In the genomic region with DNA sequence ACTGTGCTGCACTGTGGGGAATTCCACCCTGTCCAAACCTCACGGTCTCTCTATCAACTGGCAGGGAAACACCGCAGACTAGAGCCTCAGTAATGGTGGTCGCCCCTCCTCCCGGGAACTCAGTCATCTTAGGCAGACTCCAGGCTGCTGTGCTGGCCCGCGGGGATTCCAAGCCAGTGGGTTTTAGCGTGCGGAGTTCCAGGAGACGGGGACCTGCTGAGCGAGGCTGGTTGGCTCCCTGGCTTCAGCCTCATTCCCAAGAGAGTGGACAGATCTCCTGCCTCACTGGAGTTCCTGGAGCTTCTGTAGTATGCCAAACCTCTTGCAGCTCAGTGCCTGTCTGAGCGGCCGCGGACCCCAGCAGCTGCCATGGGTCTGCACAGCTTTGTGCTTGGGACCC, we compare ENCODE assay signal across 27 cellular contexts.
A peak's percentile ranks its signal among the peaks of the same experiment; 100 is the strongest.
DNase-seq lines count a peak whose midpoint lies in the region; ATAC-seq, FAIRE-seq and TF ChIP-seq lines count a peak whose summit lies in the region.
"Had no signal": no experiment of that assay in that cellular context is flagged by ENCODE, and none has a peak within 500 bp of the region (broad histone marks: within the 10 kb centered on the region; RNA-seq: fewer than 3 reads in every experiment).

No MANE protein-coding gene starts in this region.

- no peaks in the 10 kb centered on the region for H3K79me1 ChIP-seq in IMR-90 (ENCODE audit: low read depth in 1 of 2, low read length in 2 of 2)

- H3K4me3 Mint-ChIP-seq in stimulated activated memory B cell treated with anti-CD40 and anti-IgM and Interleukin-4, amounts not matched to agents 10 μg/mL and 1 μg/mL and 100 μg/mL, for 72 hours: no peak overlapping the region
- H3K4me3 Mint-ChIP-seq: CD14-positive monocyte; CD4-positive, alpha-beta T cell; CD8-positive, alpha-beta memory T cell had no signal

- POLR2A ChIA-PET in IMR-90 (lab: Charles Lee; ENCODE audit: unreplicated experiment) (no interaction called here), GM12878 (lab: Charles Lee) (no interaction called here)

- H2BK15ac ChIP-seq in IMR-90 (ENCODE audit: low read depth, low read length): no peak overlapping the region

- no peak for TF ChIP-seq RAD21 in IMR-90 (IDR thresholded peaks at IDR 0.05; ENCODE audit: low read length)
- TF ChIP-seq RAD21 in GM12878 (IDR thresholded peaks at IDR 0.05; ENCODE audit: insufficient read depth, low read depth, low read length): no peak

- H3K4me1 ChIP-seq in heart right ventricle: no peaks in the 10 kb centered on the region
- no peaks in the 10 kb centered on the region for H3K4me1 ChIP-seq in IMR-90 (ENCODE audit: control insufficient read depth, insufficient read depth, low read length)
- H3K4me1 ChIP-seq in GM12878 (ENCODE audit: control insufficient read depth, insufficient read depth, low read length): no peaks in the 10 kb centered on the region
- no peaks in the 10 kb centered on the region for H3K4me1 ChIP-seq in vagina
- H3K4me1 ChIP-seq: A549; BE2C; BLaER1 treated with 17β-estradiol and CSF1 and Interleukin-3, amounts not matched to agents 10 nM and 100 nM had no signal

- no peak overlapping the region for H3K14ac ChIP-seq in IMR-90 (replicated peaks; ENCODE audit: low read depth, low read length)

- H3K27ac Mint-ChIP-seq in stimulated activated memory B cell treated with anti-CD40 and anti-IgM and Interleukin-4, amounts not matched to agents 10 μg/mL and 1 μg/mL and 100 μg/mL, for 72 hours: no peak overlapping the region
- H3K27ac Mint-ChIP-seq: CD14-positive monocyte; CD4-positive, alpha-beta T cell; CD8-positive, alpha-beta memory T cell had no signal

- H3K79me2 ChIP-seq in GM12878 (ENCODE audit: control insufficient read depth, insufficient read depth, low read length): no peaks in the 10 kb centered on the region

- peak overlapping the region; percentile 32 for H2AFZ ChIP-seq in IMR-90 (replicated peaks; ENCODE audit: low read length, poor library complexity)
- no peak overlapping the region for H2AFZ ChIP-seq in GM12878 (ENCODE audit: control insufficient read depth, low read depth, low read length)

- FAIRE-seq in GM12878 (lab: Jason Lieb, UNC): no peak
- FAIRE-seq: A549, D721Med, GM12891, GM18507, H1 had no signal

- dilution Hi-C loops in IMR-90 (cut with HindIII; ENCODE audit: low sequenced_read_pairs, unreplicated experiment): no loop called here

- H2BK120ac ChIP-seq in IMR-90 (ENCODE audit: low read depth, low read length): no peak overlapping the region

- H3K56ac ChIP-seq in IMR-90 (ENCODE audit: extremely low read depth, insufficient read depth, low read length): no peak overlapping the region

- H3K36me3 Mint-ChIP-seq in stimulated activated memory B cell treated with anti-CD40 and anti-IgM and Interleukin-4, amounts not matched to agents 10 μg/mL and 1 μg/mL and 100 μg/mL, for 72 hours: no peaks in the 10 kb centered on the region
- H3K36me3 Mint-ChIP-seq: CD14-positive monocyte; CD8-positive, alpha-beta memory T cell had no signal

- in situ Hi-C loops in IMR-90 (cut with MboI; ENCODE audit: low sequenced_read_pairs): loop anchor here (10.0 kb wide), 1 partner anchor 59 kb away; no protein-coding TSS in a partner anchor
- in situ Hi-C loops in GM12878 (cut with MboI): no loop called here

- ATAC-seq in Right ventricle myocardium inferior (no peak), heart right ventricle (no peak), IMR-90 (ENCODE audit: low read depth) (no peak), GM12878 (0 out of 3 replicates have a peak, but pooled peaks have one; percentile 19), HG03175 (IDR thresholded peaks at IDR 0.05; ENCODE audit: unreplicated experiment) (no peak)
- ATAC-seq in stimulated activated memory B cell treated with anti-CD40 and anti-IgM and Interleukin-4, amounts not matched to agents 10 μg/mL and 1 μg/mL and 100 μg/mL, for 72 hours: peak; percentile 20
- ATAC-seq: A549 had no signal

- H3K9ac ChIP-seq in IMR-90 (ENCODE audit: low read depth, low read length): no peak overlapping the region
- no peak overlapping the region for H3K9ac ChIP-seq in GM12878 (ENCODE audit: control insufficient read depth, insufficient read depth, low read length)
- H3K9ac ChIP-seq: BLaER1 treated with 17β-estradiol and CSF1 and Interleukin-3, amounts not matched to agents 10 nM and 100 nM had no signal

- H4K8ac ChIP-seq in IMR-90 (ENCODE audit: low read depth in 2 of 2, low read length in 2 of 2): no peak overlapping the region

- TF ChIP-seq EP300 in GM12878 (IDR thresholded peaks at IDR 0.05; ENCODE audit: borderline replicate concordance in 1 of 2, control insufficient read depth in 1 of 2, low read depth in 2 of 2, low read length in 2 of 2): no peak

- intact Hi-C loops in Right ventricle myocardium inferior (cut with DNase I) (no loop called here), heart right ventricle (cut with DNase I) (no loop called here), IMR-90 (cut with micrococcal nuclease) (no loop called here), GM12878 (cut with micrococcal nuclease; ENCODE audit: unreplicated experiment) (no loop called here), vagina (cut with DNase I) (no loop called here)

- H3K9me1 ChIP-seq in IMR-90 (ENCODE audit: insufficient read depth, low read length): no peaks in the 10 kb centered on the region

- CTCF ChIA-PET in IMR-90 (lab: Yijun Ruan, JAX): no interaction called here
- CTCF ChIA-PET in GM12878 (lab: Yijun Ruan, JAX): no interaction called here

- H3K4me3 ChIP-seq in heart right ventricle (no peak overlapping the region), IMR-90 (ENCODE audit: insufficient read depth, low read depth, low read length) (no peak overlapping the region), GM12878 (no peak overlapping the region), vagina (no peak overlapping the region)
- H3K4me3 ChIP-seq: A549; BLaER1 treated with 17β-estradiol and CSF1 and Interleukin-3, amounts not matched to agents 10 nM and 100 nM had no signal

- no peaks in the 10 kb centered on the region for H3K36me3 ChIP-seq in heart right ventricle
- no peaks in the 10 kb centered on the region for H3K36me3 ChIP-seq in IMR-90 (ENCODE audit: control insufficient read depth, insufficient read depth, low read length)
- no peaks in the 10 kb centered on the region for H3K36me3 ChIP-seq in GM12878 (ENCODE audit: control insufficient read depth in 2 of 2, insufficient read depth in 2 of 2, low read length in 1 of 2)
- H3K36me3 ChIP-seq in vagina: no peaks in the 10 kb centered on the region
- H3K36me3 ChIP-seq: BE2C; BLaER1 treated with 17β-estradiol and CSF1 and Interleukin-3, amounts not matched to agents 10 nM and 100 nM had no signal

- H2BK5ac ChIP-seq in IMR-90 (ENCODE audit: low read depth, low read length, poor library complexity, severe bottlenecking): no peak overlapping the region

- no peaks in the 10 kb centered on the region for H3K4me1 Mint-ChIP-seq in stimulated activated memory B cell treated with anti-CD40 and anti-IgM and Interleukin-4, amounts not matched to agents 10 μg/mL and 1 μg/mL and 100 μg/mL, for 72 hours
- H3K4me1 Mint-ChIP-seq: CD14-positive monocyte had no signal

- H2BK20ac ChIP-seq in IMR-90 (ENCODE audit: low read depth, low read length): no peak overlapping the region

- no peak overlapping the region for H3K18ac ChIP-seq in IMR-90 (ENCODE audit: low read depth, low read length)

- TF ChIP-seq CTCF in heart right ventricle (IDR thresholded peaks at IDR 0.05) (no peak), IMR-90 (conservative IDR thresholded peaks at IDR 0.05; ENCODE audit: low read depth, low read length) (no peak), GM12878 (IDR thresholded peaks at IDR 0.05 in 2 of 3, conservative IDR thresholded peaks at IDR 0.05 in 1 of 3; ENCODE audit: control insufficient read depth in 2 of 3, extremely low read depth in 1 of 3, insufficient read depth in 1 of 3, low read depth in 3 of 3, low read length in 3 of 3) (no peak), vagina (IDR thresholded peaks at IDR 0.05) (no peak)

- H3K27me3 Mint-ChIP-seq in stimulated activated memory B cell treated with anti-CD40 and anti-IgM and Interleukin-4, amounts not matched to agents 10 μg/mL and 1 μg/mL and 100 μg/mL, for 72 hours: no peaks in the 10 kb centered on the region
- H3K27me3 Mint-ChIP-seq: CD4-positive, alpha-beta T cell had no signal

- no peak overlapping the region for H2AK9ac ChIP-seq in IMR-90 (replicated peaks; ENCODE audit: low read depth, low read length, poor library complexity)

- no peak overlapping the region for H4K91ac ChIP-seq in IMR-90 (ENCODE audit: insufficient read depth, low read depth, low read length)

- H3K4ac ChIP-seq in IMR-90 (ENCODE audit: low read depth, low read length): no peak overlapping the region

- H3K9me3 Mint-ChIP-seq in stimulated activated memory B cell treated with anti-CD40 and anti-IgM and Interleukin-4, amounts not matched to agents 10 μg/mL and 1 μg/mL and 100 μg/mL, for 72 hours: peaks cover 6% of the 10 kb centered on the region

- no peak overlapping the region for H3K4me2 ChIP-seq in IMR-90 (ENCODE audit: low read depth, low read length)
- H3K4me2 ChIP-seq in GM12878 (ENCODE audit: control insufficient read depth, insufficient read depth): no peak overlapping the region
- H3K4me2 ChIP-seq: A549; BLaER1 treated with 17β-estradiol and CSF1 and Interleukin-3, amounts not matched to agents 10 nM and 100 nM had no signal

- DNase-seq in Right ventricle myocardium inferior (ENCODE audit: missing footprints): peak; percentile 25
- DNase-seq in heart right ventricle: no peak
- no peak for DNase-seq in IMR-90
- no peak for DNase-seq in GM12878 (ENCODE audit: low read depth, low spot score)
- DNase-seq in vagina (ENCODE audit: extremely low spot score in 2 of 2): no peak
- DNase-seq in NCI-H2029 treated with DMSO at 0.1 percent for 48 hours (lab: John Stamatoyannopoulos, UW): no peak
- DNase-seq: 8988T; ACHN; AML-193; BE2C; CD4-positive, alpha-beta T cell; DMS 273 treated with DMSO at 0.1 percent for 48 hours; DMS79; EL; GDM1; H7; HCEC 1CT had no signal

- no peak overlapping the region for H4K5ac ChIP-seq in IMR-90 (ENCODE audit: low read depth, low read length)

- H3K27me3 ChIP-seq in heart right ventricle (no peaks in the 10 kb centered on the region), IMR-90 (ENCODE audit: control insufficient read depth, insufficient read depth, low read length) (no peaks in the 10 kb centered on the region), GM12878 (replicated peaks in 1 of 2; ENCODE audit: control insufficient read depth in 2 of 2, insufficient read depth in 2 of 2, low read length in 1 of 2) (no peaks in the 10 kb centered on the region), vagina (no peaks in the 10 kb centered on the region)
- H3K27me3 ChIP-seq: BE2C; BLaER1 treated with 17β-estradiol and CSF1 and Interleukin-3, amounts not matched to agents 10 nM and 100 nM had no signal

- no peaks in the 10 kb centered on the region for H4K20me1 ChIP-seq in IMR-90 (ENCODE audit: insufficient read depth, low read length)
- H4K20me1 ChIP-seq in GM12878 (ENCODE audit: control insufficient read depth, insufficient read depth): no peaks in the 10 kb centered on the region
- H4K20me1 ChIP-seq: BLaER1 treated with 17β-estradiol and CSF1 and Interleukin-3, amounts not matched to agents 10 nM and 100 nM had no signal

- no peak overlapping the region for H3K23ac ChIP-seq in IMR-90 (ENCODE audit: low read depth, low read length)

- RAD21 ChIA-PET in GM12878 (lab: Charles Lee; ENCODE audit: unreplicated experiment): no interaction called here

- H3K27ac ChIP-seq in heart right ventricle (no peak overlapping the region), IMR-90 (ENCODE audit: insufficient read depth, low read length) (no peak overlapping the region), GM12878 (ENCODE audit: control insufficient read depth, insufficient read depth) (no peak overlapping the region), vagina (no peak overlapping the region)
- H3K27ac ChIP-seq: A549; BLaER1 treated with 17β-estradiol and CSF1 and Interleukin-3, amounts not matched to agents 10 nM and 100 nM had no signal

- TF ChIP-seq POLR2A in IMR-90 (IDR thresholded peaks at IDR 0.05; ENCODE audit: low read depth, low read length) (no peak), GM12878 (IDR thresholded peaks at IDR 0.05; ENCODE audit: low read depth, low read length) (no peak), vagina (IDR thresholded peaks at IDR 0.05) (no peak)

- H2AK5ac ChIP-seq in IMR-90 (ENCODE audit: low read depth, low read length): no peak overlapping the region

- WGBS in heart right ventricle, 2 donors: 95% methylated on average over 13 of the region's 13 CpGs
- WGBS in IMR-90 (ENCODE audit: extremely low coverage in 2 of 2, insufficient read length in 1 of 2), 2 experiments: 94% methylated on average over 10 of the region's 13 CpGs; no CpG with 5 or more reads in 1 of the 2 experiments
- 72% methylated on average over 13 of the region's 13 CpGs for WGBS in GM12878 (ENCODE audit: insufficient coverage, insufficient replicate concordance, low lambda C conversion rate, missing lambda C conversion rate)

- BruUV-seq in IMR-90 (replicated peaks; lab: Mats Ljungman, UMichigan) (no TSS peak), GM12878 (replicated peaks; lab: Mats Ljungman, UMichigan) (no TSS peak)

- SMC1A ChIA-PET in GM12878 (lab: Charles Lee; ENCODE audit: uncharacterized antibody, unreplicated experiment): no interaction called here

- H3K9me3 ChIP-seq in heart right ventricle (peaks cover 0 to 10% (median 0%) of the 10 kb centered on the region in 11 donors), IMR-90 (ENCODE audit: control insufficient read depth, insufficient read depth, low read length) (no peaks in the 10 kb centered on the region), GM12878 (replicated peaks; ENCODE audit: control insufficient read depth, insufficient read depth, low read length) (no peaks in the 10 kb centered on the region), vagina (no peaks in the 10 kb centered on the region)
- H3K9me3 ChIP-seq: A549; BE2C; BLaER1 treated with 17β-estradiol and CSF1 and Interleukin-3, amounts not matched to agents 10 nM and 100 nM had no signal

Comparison
In these comparisons a context has a peak if more than half of its experiments do, and no peak if none do; other contexts are left out.
1. ATAC-seq: peak in GM12878 (single experiment) and stimulated activated memory B cell treated with anti-CD40 and anti-IgM and Interleukin-4, amounts not matched to agents 10 μg/mL and 1 μg/mL and 100 μg/mL, for 72 hours (single experiment); none in Right ventricle myocardium inferior (single experiment), heart right ventricle (0 of 8), IMR-90 (single experiment) and HG03175 (single experiment).